ENCODE assay signal across 12 cellular contexts in the genomic region with DNA sequence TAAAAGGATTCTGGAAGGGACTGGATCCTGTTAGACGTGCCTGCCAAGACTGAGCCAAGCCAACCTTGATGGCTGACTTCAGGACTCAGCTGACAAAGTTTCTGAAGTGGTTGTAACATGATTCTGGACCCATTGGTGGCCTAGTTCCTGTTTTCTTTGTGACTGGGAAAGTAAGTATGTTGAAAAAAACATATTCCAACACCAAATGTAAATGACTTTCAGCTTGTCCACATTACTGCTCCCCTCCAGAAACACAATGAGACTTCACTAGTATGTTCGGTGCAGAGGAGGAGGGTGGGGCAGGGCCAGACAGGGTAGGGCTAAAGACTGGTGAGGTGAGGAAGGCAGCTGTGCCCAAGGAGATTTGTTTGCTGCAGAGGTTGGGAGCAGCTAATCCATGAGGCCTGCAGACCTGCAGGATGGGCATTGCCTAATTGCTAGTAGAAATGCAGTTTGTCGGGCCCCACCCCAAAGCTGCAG. TPM values are rescaled to one million over a fixed set of nuclear protein-coding genes. Genes with fewer than 3 reads are reported as not detected.
A peak's percentile ranks its signal among the peaks of the same experiment; 100 is the strongest.
DNase-seq lines count a peak whose midpoint lies in the region; ATAC-seq, FAIRE-seq and TF ChIP-seq lines count a peak whose summit lies in the region.
"Had no signal": no experiment of that assay in that cellular context is flagged by ENCODE, and none has a peak within 500 bp of the region (broad histone marks: within the 10 kb centered on the region; RNA-seq: fewer than 3 reads in every experiment).

No MANE protein-coding gene starts in this region.

- intact Hi-C loops in MCF 10A (cut with micrococcal nuclease), result no loop called here
- intact Hi-C loops in mammary epithelial cell (cut with micrococcal nuclease), result no loop called here
- intact Hi-C loops in HepG2 (cut with micrococcal nuclease; ENCODE audit: unreplicated experiment), result no loop called here
- intact Hi-C loops in aorta (cut with DNase I), result no loop called here

- H3K79me2 ChIP-seq in mammary epithelial cell (ENCODE audit: insufficient read depth, low read length) (peaks cover 26% of the 10 kb centered on the region), HepG2 (ENCODE audit: insufficient read depth, low read length) (no peaks in the 10 kb centered on the region)

- in situ Hi-C loops in mammary epithelial cell (cut with MboI; ENCODE audit: low sequenced_read_pairs in 2 of 2), result no loop called here
- in situ Hi-C loops in HepG2 (cut with HindIII; ENCODE audit: extremely low pct_ligation_motif_present, low pct_unique_long_range_greater_than_20kb), result no loop called here

- no peak overlapping the region for H3K4me3 Mint-ChIP-seq in MCF 10A (ENCODE audit: unreplicated experiment)
- H3K4me3 Mint-ChIP-seq in stimulated activated memory B cell treated with anti-CD40 and anti-IgM and Interleukin-4, amounts not matched to agents 10 μg/mL and 1 μg/mL and 100 μg/mL, for 72 hours, result no peak overlapping the region
- H3K4me3 Mint-ChIP-seq: activated naive CD8-positive, alpha-beta T cell; T-helper 1 cell treated with Interleukin-12 subunit alpha and Interleukin-12 subunit beta and Interleukin-4 antibody, amounts not matched to agents 30 μg/mL and 1 μg/mL, for 36 hours had no signal

- H3K36me3 Mint-ChIP-seq in MCF 10A (ENCODE audit: insufficient read depth, unreplicated experiment), result peaks cover 96% of the 10 kb centered on the region
- H3K36me3 Mint-ChIP-seq in stimulated activated memory B cell treated with anti-CD40 and anti-IgM and Interleukin-4, amounts not matched to agents 10 μg/mL and 1 μg/mL and 100 μg/mL, for 72 hours, result peaks cover 54% of the 10 kb centered on the region

- H3K27ac ChIP-seq in mammary epithelial cell (ENCODE audit: insufficient read depth, low read depth, low read length) (no peak overlapping the region), HepG2 (ENCODE audit: extremely low read length, insufficient read depth, low read length) (peak overlapping the region; percentile 19), aorta (ENCODE audit: low read depth in 1 of 2, low read length in 2 of 2) (peak overlapping the region in 1 of 2 donors; percentile 95)

- WGBS in mammary epithelial cell (ENCODE audit: low coverage, missing lambda C conversion rate), result 80% methylated on average over 3 of the region's 3 CpGs
- 63% methylated on average over 3 of the region's 3 CpGs for WGBS in HepG2 (ENCODE audit: low lambda C conversion rate)
- WGBS in aorta, 2 donors, result 5 to 13% methylated on average over 3 of the region's 3 CpGs

- H3K36me3 ChIP-seq in mammary epithelial cell (ENCODE audit: insufficient read depth, low read length), result peaks cover 44% of the 10 kb centered on the region
- peaks cover 39 to 81% of the 10 kb centered on the region in 2 experiments for H3K36me3 ChIP-seq in HepG2 (replicated peaks in 1 of 2; ENCODE audit: control insufficient read depth in 1 of 2, insufficient read depth in 2 of 2, low read length in 2 of 2)
- peaks cover 0 to 2% of the 10 kb centered on the region in 2 donors for H3K36me3 ChIP-seq in aorta (ENCODE audit: control insufficient read depth in 1 of 2, insufficient read depth in 2 of 2, low read length in 1 of 2)

- H4K20me1 ChIP-seq in mammary epithelial cell (ENCODE audit: insufficient read depth, low read length), result no peaks in the 10 kb centered on the region
- H4K20me1 ChIP-seq in HepG2 (ENCODE audit: insufficient read depth, low read length), result no peaks in the 10 kb centered on the region

- CTCF ChIA-PET in MCF 10A (lab: Yijun Ruan, JAX), result interaction anchor here (0.8 to 4.2 kb wide), 4 partner anchors 9 to 65 kb away, joined by 3 to 17 read pairs (median 8); no protein-coding TSS in a partner anchor
- CTCF ChIA-PET in mammary epithelial cell (lab: Charles Lee; ENCODE audit: low non-redundant PET), result interaction anchor here (0.6 kb wide), 1 partner anchor 12 kb away, joined by 4 read pairs; no protein-coding TSS in a partner anchor
- CTCF ChIA-PET in HepG2 (lab: Yijun Ruan, JAX; ENCODE audit: low intra/inter-chr PET ratio, low total read pairs), result no interaction called here

- no peak overlapping the region for H3K4me3 ChIP-seq in mammary epithelial cell (replicated peaks in 1 of 3; ENCODE audit: insufficient read depth in 1 of 3, low read depth in 2 of 3, low read length in 3 of 3)
- no peak overlapping the region for H3K4me3 ChIP-seq in epithelial cell of esophagus (ENCODE audit: low read length)
- H3K4me3 ChIP-seq in HepG2 (replicated peaks in 1 of 3; ENCODE audit: insufficient read depth in 1 of 3, low read depth in 2 of 3, low read length in 3 of 3), result no peak overlapping the region
- H3K4me3 ChIP-seq in aorta (ENCODE audit: low read length in 2 of 2), result no peak overlapping the region
- H3K4me3 ChIP-seq: K562 had no signal

- BruUV-seq in MCF 10A (replicated peaks; lab: Mats Ljungman, UMichigan), result no TSS peak
- BruUV-seq in mammary epithelial cell (replicated peaks; lab: Mats Ljungman, UMichigan), result no TSS peak
- BruUV-seq in HepG2 (replicated peaks; lab: Mats Ljungman, UMichigan), result no TSS peak

- POLR2A ChIA-PET in MCF 10A (lab: Yijun Ruan, JAX) (interaction anchor here (0.8 to 2.7 kb wide), 8 partner anchors 11 to 68 kb away, joined by 3 to 11 read pairs (median 4); a partner anchor contains a TSS), HepG2 (lab: Yijun Ruan, JAX) (interaction anchor here (1.1 to 2.0 kb wide), 2 partner anchors 24 to 27 kb away, joined by 3 to 6 read pairs; a partner anchor contains a TSS)

- H3K9me3 Mint-ChIP-seq in MCF 10A (ENCODE audit: unreplicated experiment), result no peaks in the 10 kb centered on the region
- no peaks in the 10 kb centered on the region for H3K9me3 Mint-ChIP-seq in stimulated activated memory B cell treated with anti-CD40 and anti-IgM and Interleukin-4, amounts not matched to agents 10 μg/mL and 1 μg/mL and 100 μg/mL, for 72 hours
- H3K9me3 Mint-ChIP-seq: T-helper 1 cell treated with Interleukin-12 subunit alpha and Interleukin-12 subunit beta and Interleukin-4 antibody, amounts not matched to agents 30 μg/mL and 1 μg/mL, for 36 hours had no signal

- FAIRE-seq in HepG2 (lab: Jason Lieb, UNC), result no peak
- FAIRE-seq: K562 had no signal

- no peaks in the 10 kb centered on the region for H3K27me3 Mint-ChIP-seq in MCF 10A (ENCODE audit: insufficient read depth, unreplicated experiment)
- no peaks in the 10 kb centered on the region for H3K27me3 Mint-ChIP-seq in stimulated activated memory B cell treated with anti-CD40 and anti-IgM and Interleukin-4, amounts not matched to agents 10 μg/mL and 1 μg/mL and 100 μg/mL, for 72 hours
- H3K27me3 Mint-ChIP-seq: activated naive CD8-positive, alpha-beta T cell had no signal

- H3K4me1 Mint-ChIP-seq in MCF 10A (ENCODE audit: insufficient read depth, unreplicated experiment), result peaks cover 8% of the 10 kb centered on the region
- no peaks in the 10 kb centered on the region for H3K4me1 Mint-ChIP-seq in stimulated activated memory B cell treated with anti-CD40 and anti-IgM and Interleukin-4, amounts not matched to agents 10 μg/mL and 1 μg/mL and 100 μg/mL, for 72 hours

- TF ChIP-seq POLR2A in HepG2 (IDR thresholded peaks at IDR 0.05; ENCODE audit: insufficient read depth in 1 of 2, low read depth in 2 of 2, low read length in 2 of 2), result no peak

- no peak for TF ChIP-seq EP300 in HepG2 (IDR thresholded peaks at IDR 0.05; ENCODE audit: low read depth in 2 of 2, low read length in 2 of 2)
- TF ChIP-seq EP300 in HepG2 (CRISPR knock-in tag; IDR thresholded peaks at IDR 0.05; ENCODE audit: borderline replicate concordance), result no peak

- dilution Hi-C loops in mammary epithelial cell (cut with HindIII; ENCODE audit: low sequenced_read_pairs), result loop anchor here (5.0 to 10.0 kb wide), 2 partner anchors 65 to 303 kb away; no protein-coding TSS in a partner anchor

- no peak overlapping the region for H3K4me2 ChIP-seq in mammary epithelial cell (ENCODE audit: insufficient read depth, low read depth, low read length)
- no peak overlapping the region for H3K4me2 ChIP-seq in HepG2 (ENCODE audit: low read depth, low read length)

- H2AFZ ChIP-seq in mammary epithelial cell (ENCODE audit: low read depth, low read length) (no peak overlapping the region), HepG2 (ENCODE audit: low read length) (no peak overlapping the region)

- no peak for TF ChIP-seq RAD21 in HepG2 (CRISPR knock-in tag; IDR thresholded peaks at IDR 0.05)

- H3K27ac Mint-ChIP-seq in MCF 10A (ENCODE audit: low read depth, unreplicated experiment), result peak overlapping the region; percentile 12
- no peak overlapping the region for H3K27ac Mint-ChIP-seq in stimulated activated memory B cell treated with anti-CD40 and anti-IgM and Interleukin-4, amounts not matched to agents 10 μg/mL and 1 μg/mL and 100 μg/mL, for 72 hours
- H3K27ac Mint-ChIP-seq: activated naive CD8-positive, alpha-beta T cell; T-helper 1 cell treated with Interleukin-12 subunit alpha and Interleukin-12 subunit beta and Interleukin-4 antibody, amounts not matched to agents 30 μg/mL and 1 μg/mL, for 36 hours had no signal

- H3K27me3 ChIP-seq in mammary epithelial cell (ENCODE audit: insufficient read depth, low read length) (no peaks in the 10 kb centered on the region), HepG2 (ENCODE audit: control insufficient read depth in 1 of 2, insufficient read depth in 2 of 2, low read length in 2 of 2) (no peaks in the 10 kb centered on the region), aorta (ENCODE audit: control insufficient read depth in 1 of 2, insufficient read depth in 2 of 2, low read length in 1 of 2) (no peaks in the 10 kb centered on the region)

- peak; percentile 20; the same call in 1 of the 3 replicates for ATAC-seq in HepG2
- ATAC-seq in aorta (ENCODE audit: low FRiP score), result peak; percentile 59
- no peak for ATAC-seq in stimulated activated memory B cell treated with anti-CD40 and anti-IgM and Interleukin-4, amounts not matched to agents 10 μg/mL and 1 μg/mL and 100 μg/mL, for 72 hours
- ATAC-seq: K562, sciatic nerve had no signal

- H3K9ac ChIP-seq in mammary epithelial cell (ENCODE audit: insufficient read depth, low read length), result no peak overlapping the region
- no peak overlapping the region for H3K9ac ChIP-seq in HepG2 (ENCODE audit: insufficient read depth, low read depth, low read length)

- TF ChIP-seq CTCF in MCF 10A (IDR thresholded peaks at IDR 0.05; ENCODE audit: unreplicated experiment) (no peak), mammary epithelial cell (conservative IDR thresholded peaks at IDR 0.05 in 1 of 2, IDR thresholded peaks at IDR 0.05 in 1 of 2; ENCODE audit: extremely low read depth in 1 of 2, insufficient read depth in 1 of 2, low read depth in 1 of 2, low read length in 2 of 2) (no peak), epithelial cell of esophagus (IDR thresholded peaks at IDR 0.05; ENCODE audit: insufficient read depth, low read depth, low read length, missing control alignments) (no peak), HepG2 (CRISPR knock-in tag; IDR thresholded peaks at IDR 0.05) (no peak)

- DNase-seq in MCF 10A (ENCODE audit: unreplicated experiment) (no peak), mammary epithelial cell (no peak), epithelial cell of esophagus (ENCODE audit: low read depth) (peak; percentile 55), HepG2 (ENCODE audit: low spot score) (no peak), aorta (no peak), NCI-H1105 treated with DMSO at 0.1 percent for 48 hours (lab: John Stamatoyannopoulos, UW) (no peak), iPS-NIHi11 (ENCODE audit: low spot score) (no peak)

- H3K9me3 ChIP-seq in mammary epithelial cell (replicated peaks; ENCODE audit: insufficient read depth, low read length) (no peaks in the 10 kb centered on the region), HepG2 (ENCODE audit: low read length) (no peaks in the 10 kb centered on the region), aorta (ENCODE audit: control insufficient read depth, low read length) (no peaks in the 10 kb centered on the region)

- H3K4me1 ChIP-seq in mammary epithelial cell (ENCODE audit: insufficient read depth, low read length) (peaks cover under 1% of the 10 kb centered on the region), HepG2 (ENCODE audit: insufficient read depth, low read length) (peaks cover 28% of the 10 kb centered on the region), aorta (ENCODE audit: control insufficient read depth in 1 of 2, insufficient read depth in 2 of 2, low read length in 2 of 2) (peaks cover 2 to 5% of the 10 kb centered on the region in 2 donors)

RNA-seq across cellular contexts. Expression of a gene that starts 26.4 kb away (rescaled TPM):
- total RNA-seq in MCF 10A (2022), result 85.3 and 89.7 TPM in 2 replicates
- total RNA-seq in mammary epithelial cell, result 100 to 1,000 TPM in 1 of 2 donors, 10 to 100 TPM in 1; 80.0 to 143 TPM
- 55.9 TPM for polyA plus RNA-seq in mammary epithelial cell
- polyA minus RNA-seq in mammary epithelial cell, result 170 TPM
- 142 and 194 TPM in 2 replicates for total RNA-seq in HepG2 (2016; rRNA removed; fragmentation: Illumina TruSeq; extraction: Trizol)
- 26.5 and 28.3 TPM in 2 replicates for total RNA-seq in HepG2 (2016; cell fraction: cytosol; rRNA removed; fragmentation: Illumina TruSeq; extraction: Trizol; ENCODE audit: low read depth)
- total RNA-seq in HepG2 (2016; cell fraction: insoluble cytoplasmic fraction; rRNA removed; fragmentation: Illumina TruSeq; extraction: Trizol), result 140 and 195 TPM in 2 replicates
- total RNA-seq in HepG2 (2016; cell fraction: membrane; rRNA removed; fragmentation: Illumina TruSeq; extraction: Trizol), result 38.6 and 40.6 TPM in 2 replicates
- 107 and 123 TPM in 2 replicates for total RNA-seq in HepG2 (2016; cell fraction: nucleus; rRNA removed; fragmentation: Illumina TruSeq; extraction: Trizol)
- 71.9 and 75.7 TPM in 2 replicates for polyA plus RNA-seq in HepG2 (2011; rRNA removed)
- 38.6 and 40.9 TPM in 2 replicates for polyA plus RNA-seq in HepG2 (2011; cell fraction: cytosol; rRNA removed)
- 44.4 and 51.3 TPM in 2 replicates for polyA plus RNA-seq in HepG2 (2011; cell fraction: nucleus; rRNA removed)
- 109 and 117 TPM in 2 replicates for polyA plus RNA-seq in HepG2 (2012)
- polyA plus RNA-seq in HepG2 (2016; cell fraction: cytosol; fragmentation: Illumina TruSeq; extraction: Trizol; ENCODE audit: low read depth), result 13.3 and 16.4 TPM in 2 replicates
- polyA plus RNA-seq in HepG2 (2016; cell fraction: insoluble cytoplasmic fraction; fragmentation: Illumina TruSeq; extraction: Trizol; ENCODE audit: low read depth), result 189 and 216 TPM in 2 replicates
- 22.9 and 24.5 TPM in 2 replicates for polyA plus RNA-seq in HepG2 (2016; cell fraction: membrane; fragmentation: Illumina TruSeq; extraction: Trizol; ENCODE audit: low read depth)
- 111 and 125 TPM in 2 replicates for polyA plus RNA-seq in HepG2 (2016; cell fraction: nucleus; fragmentation: Illumina TruSeq; extraction: Trizol; ENCODE audit: insufficient read depth, low read depth)
- 63.5 and 95.4 TPM in 2 replicates for polyA minus RNA-seq in HepG2 (2011; rRNA and poly(A)+ RNA removed; ENCODE audit: low replicate concordance)
- polyA minus RNA-seq in HepG2 (2011; cell fraction: cytosol; rRNA and poly(A)+ RNA removed), result 254 and 276 TPM in 2 replicates
- polyA minus RNA-seq in HepG2 (2011; cell fraction: nucleus; rRNA and poly(A)+ RNA removed), result 44.7 and 70.7 TPM in 2 replicates
- 100 to 1,000 TPM; 103 to 104 TPM for total RNA-seq in aorta
- 100 to 1,000 TPM in 1 of 2 donors, 10 to 100 TPM in 1; 33.8 to 124 TPM for polyA plus RNA-seq in aorta

RNA-seq across cellular contexts. Expression of a gene that starts 36.1 kb away (rescaled TPM):
- total RNA-seq in MCF 10A (2022) (23.1 and 23.3 TPM in 2 replicates), mammary epithelial cell (10 to 100 TPM; 35.4 to 68.0 TPM), HepG2 (2016; rRNA removed; fragmentation: Illumina TruSeq; extraction: Trizol) (29.2 and 31.1 TPM in 2 replicates), aorta (10 to 100 TPM; 22.7 to 33.1 TPM)
- polyA plus RNA-seq in mammary epithelial cell (27.7 TPM), HepG2 (2011; rRNA removed) (25.9 and 30.2 TPM in 2 replicates), aorta (10 to 100 TPM; 14.5 to 20.1 TPM)
- polyA minus RNA-seq in mammary epithelial cell, result 40.8 TPM
- 17.8 and 18.9 TPM in 2 replicates for total RNA-seq in HepG2 (2016; cell fraction: cytosol; rRNA removed; fragmentation: Illumina TruSeq; extraction: Trizol; ENCODE audit: low read depth)
- 29.3 and 30.4 TPM in 2 replicates for total RNA-seq in HepG2 (2016; cell fraction: insoluble cytoplasmic fraction; rRNA removed; fragmentation: Illumina TruSeq; extraction: Trizol)
- 31.0 and 36.7 TPM in 2 replicates for total RNA-seq in HepG2 (2016; cell fraction: membrane; rRNA removed; fragmentation: Illumina TruSeq; extraction: Trizol)
- total RNA-seq in HepG2 (2016; cell fraction: nucleus; rRNA removed; fragmentation: Illumina TruSeq; extraction: Trizol), result 13.3 and 14.3 TPM in 2 replicates
- 27.0 and 35.9 TPM in 2 replicates for polyA plus RNA-seq in HepG2 (2011; cell fraction: cytosol; rRNA removed)
- 35.9 and 42.1 TPM in 2 replicates for polyA plus RNA-seq in HepG2 (2011; cell fraction: nucleus; rRNA removed)
- polyA plus RNA-seq in HepG2 (2012), result 21.9 and 25.6 TPM in 2 replicates
- polyA plus RNA-seq in HepG2 (2016; cell fraction: cytosol; fragmentation: Illumina TruSeq; extraction: Trizol; ENCODE audit: low read depth), result 14.2 and 18.1 TPM in 2 replicates
- polyA plus RNA-seq in HepG2 (2016; cell fraction: insoluble cytoplasmic fraction; fragmentation: Illumina TruSeq; extraction: Trizol; ENCODE audit: low read depth), result 30.0 and 35.6 TPM in 2 replicates
- 26.8 and 28.1 TPM in 2 replicates for polyA plus RNA-seq in HepG2 (2016; cell fraction: membrane; fragmentation: Illumina TruSeq; extraction: Trizol; ENCODE audit: low read depth)
- 28.5 and 31.2 TPM in 2 replicates for polyA plus RNA-seq in HepG2 (2016; cell fraction: nucleus; fragmentation: Illumina TruSeq; extraction: Trizol; ENCODE audit: insufficient read depth, low read depth)
- polyA minus RNA-seq in HepG2 (2011; rRNA and poly(A)+ RNA removed; ENCODE audit: low replicate concordance), result 34.7 and 107 TPM in 2 replicates
- 36.1 and 39.1 TPM in 2 replicates for polyA minus RNA-seq in HepG2 (2011; cell fraction: cytosol; rRNA and poly(A)+ RNA removed)
- polyA minus RNA-seq in HepG2 (2011; cell fraction: nucleus; rRNA and poly(A)+ RNA removed), result 14.9 and 19.5 TPM in 2 replicates

RNA-seq across cellular contexts. Expression of a gene that starts 44.8 kb away (rescaled TPM):
- total RNA-seq in MCF 10A (2022), result 54.5 and 69.7 TPM in 2 replicates
- 100 to 1,000 TPM in 1 of 2 donors, 10 to 100 TPM in 1; 79.4 to 185 TPM for total RNA-seq in mammary epithelial cell
- 171 TPM for polyA plus RNA-seq in mammary epithelial cell
- polyA minus RNA-seq in mammary epithelial cell, result 166 TPM
- total RNA-seq in HepG2 (2016; rRNA removed; fragmentation: Illumina TruSeq; extraction: Trizol), result 5.5 and 11.3 TPM in 2 replicates
- total RNA-seq in HepG2 (2016; cell fraction: cytosol; rRNA removed; fragmentation: Illumina TruSeq; extraction: Trizol; ENCODE audit: low read depth), result 5.6 and 8.7 TPM in 2 replicates
- total RNA-seq in HepG2 (2016; cell fraction: insoluble cytoplasmic fraction; rRNA removed; fragmentation: Illumina TruSeq; extraction: Trizol), result 6.2 and 9.4 TPM in 2 replicates
- 23.5 and 28.9 TPM in 2 replicates for total RNA-seq in HepG2 (2016; cell fraction: membrane; rRNA removed; fragmentation: Illumina TruSeq; extraction: Trizol)
- 4.2 and 4.3 TPM in 2 replicates for total RNA-seq in HepG2 (2016; cell fraction: nucleus; rRNA removed; fragmentation: Illumina TruSeq; extraction: Trizol)
- polyA plus RNA-seq in HepG2 (2011; rRNA removed), result 39.1 and 46.1 TPM in 2 replicates
- polyA plus RNA-seq in HepG2 (2011; cell fraction: cytosol; rRNA removed), result 28.6 and 40.9 TPM in 2 replicates
- 37.4 and 43.6 TPM in 2 replicates for polyA plus RNA-seq in HepG2 (2011; cell fraction: nucleus; rRNA removed)
- polyA plus RNA-seq in HepG2 (2012), result 8.5 and 22.4 TPM in 2 replicates
- 17.4 and 19.5 TPM in 2 replicates for polyA plus RNA-seq in HepG2 (2016; cell fraction: cytosol; fragmentation: Illumina TruSeq; extraction: Trizol; ENCODE audit: low read depth)
- 14.0 and 24.9 TPM in 2 replicates for polyA plus RNA-seq in HepG2 (2016; cell fraction: insoluble cytoplasmic fraction; fragmentation: Illumina TruSeq; extraction: Trizol; ENCODE audit: low read depth)
- polyA plus RNA-seq in HepG2 (2016; cell fraction: membrane; fragmentation: Illumina TruSeq; extraction: Trizol; ENCODE audit: low read depth), result 30.5 and 46.5 TPM in 2 replicates
- polyA plus RNA-seq in HepG2 (2016; cell fraction: nucleus; fragmentation: Illumina TruSeq; extraction: Trizol; ENCODE audit: insufficient read depth, low read depth), result 24.9 and 28.4 TPM in 2 replicates
- 68.8 and 256 TPM in 2 replicates for polyA minus RNA-seq in HepG2 (2011; rRNA and poly(A)+ RNA removed; ENCODE audit: low replicate concordance)
- 26.0 and 39.9 TPM in 2 replicates for polyA minus RNA-seq in HepG2 (2011; cell fraction: cytosol; rRNA and poly(A)+ RNA removed)
- 13.4 and 15.7 TPM in 2 replicates for polyA minus RNA-seq in HepG2 (2011; cell fraction: nucleus; rRNA and poly(A)+ RNA removed)
- 10 to 100 TPM; 94.6 to 97.4 TPM for total RNA-seq in aorta
- polyA plus RNA-seq in aorta, result 10 to 100 TPM; 22.8 to 93.8 TPM

RNA-seq across cellular contexts. Expression of a gene that starts 48.0 kb away (rescaled TPM):
- total RNA-seq in MCF 10A (2022) (7.2 and 7.8 TPM in 2 replicates), mammary epithelial cell (1 to 10 TPM; 6.5 to 8.1 TPM), HepG2 (2016; rRNA removed; fragmentation: Illumina TruSeq; extraction: Trizol) (8.8 and 16.1 TPM in 2 replicates), aorta (10 to 100 TPM; 16.1 to 23.4 TPM)
- polyA plus RNA-seq in mammary epithelial cell (3.1 TPM), HepG2 (2011; rRNA removed) (26.9 and 34.1 TPM in 2 replicates), aorta (10 to 100 TPM; 68.6 to 69.7 TPM)
- 3.4 TPM for polyA minus RNA-seq in mammary epithelial cell
- 8.0 and 13.0 TPM in 2 replicates for total RNA-seq in HepG2 (2016; cell fraction: cytosol; rRNA removed; fragmentation: Illumina TruSeq; extraction: Trizol; ENCODE audit: low read depth)
- 9.5 and 14.6 TPM in 2 replicates for total RNA-seq in HepG2 (2016; cell fraction: insoluble cytoplasmic fraction; rRNA removed; fragmentation: Illumina TruSeq; extraction: Trizol)
- 12.4 and 18.3 TPM in 2 replicates for total RNA-seq in HepG2 (2016; cell fraction: membrane; rRNA removed; fragmentation: Illumina TruSeq; extraction: Trizol)
- 15.2 and 17.1 TPM in 2 replicates for total RNA-seq in HepG2 (2016; cell fraction: nucleus; rRNA removed; fragmentation: Illumina TruSeq; extraction: Trizol)
- polyA plus RNA-seq in HepG2 (2011; cell fraction: cytosol; rRNA removed), result 12.2 and 17.4 TPM in 2 replicates
- polyA plus RNA-seq in HepG2 (2011; cell fraction: nucleus; rRNA removed), result 71.5 and 77.5 TPM in 2 replicates
- polyA plus RNA-seq in HepG2 (2012), result 16.9 and 20.5 TPM in 2 replicates
- 9.2 and 14.3 TPM in 2 replicates for polyA plus RNA-seq in HepG2 (2016; cell fraction: cytosol; fragmentation: Illumina TruSeq; extraction: Trizol; ENCODE audit: low read depth)
- polyA plus RNA-seq in HepG2 (2016; cell fraction: insoluble cytoplasmic fraction; fragmentation: Illumina TruSeq; extraction: Trizol; ENCODE audit: low read depth), result 9.9 and 13.7 TPM in 2 replicates
- polyA plus RNA-seq in HepG2 (2016; cell fraction: membrane; fragmentation: Illumina TruSeq; extraction: Trizol; ENCODE audit: low read depth), result 10.5 and 15.2 TPM in 2 replicates
- 36.2 and 39.6 TPM in 2 replicates for polyA plus RNA-seq in HepG2 (2016; cell fraction: nucleus; fragmentation: Illumina TruSeq; extraction: Trizol; ENCODE audit: insufficient read depth, low read depth)
- polyA minus RNA-seq in HepG2 (2011; rRNA and poly(A)+ RNA removed; ENCODE audit: low replicate concordance), result 6.9 and 21.9 TPM in 2 replicates
- polyA minus RNA-seq in HepG2 (2011; cell fraction: cytosol; rRNA and poly(A)+ RNA removed), result 8.3 and 8.4 TPM in 2 replicates
- 26.9 and 36.2 TPM in 2 replicates for polyA minus RNA-seq in HepG2 (2011; cell fraction: nucleus; rRNA and poly(A)+ RNA removed)
